Comparison of ENCODE assay signal across 11 cellular contexts in the genomic region with DNA sequence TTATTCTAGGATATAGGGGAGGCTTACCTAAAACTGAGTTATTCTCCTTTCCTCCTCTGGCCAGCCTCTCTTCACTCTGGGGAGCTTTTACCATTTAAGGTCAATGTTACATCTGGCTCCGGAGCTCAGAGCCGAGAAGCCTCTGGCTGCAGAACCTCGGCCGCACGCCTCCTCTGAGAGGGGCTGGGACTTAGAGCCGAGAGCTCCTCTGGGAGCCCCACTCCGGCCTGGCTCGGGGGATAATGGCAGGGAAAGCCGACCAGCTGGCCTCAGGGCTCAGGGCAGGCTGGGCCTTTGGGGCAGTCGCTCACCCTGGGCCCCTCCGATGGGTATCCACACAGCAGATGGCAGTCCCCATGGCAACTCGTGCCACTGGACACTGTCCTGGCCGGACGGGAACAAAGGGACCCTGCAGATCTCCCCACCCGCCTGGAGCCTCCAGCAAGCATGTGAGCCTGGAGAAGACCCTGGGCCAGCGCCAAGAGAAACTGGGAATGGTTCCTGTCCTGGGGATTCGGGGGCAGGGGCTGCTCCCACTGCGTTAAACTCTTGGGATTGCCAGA. TPM values are rescaled to one million over a fixed set of nuclear protein-coding genes. Genes with fewer than 3 reads are reported as not detected.
DNase-seq lines count a peak whose midpoint lies in the region; ATAC-seq and TF ChIP-seq lines count a peak whose summit lies in the region.
"Had no signal": no experiment of that assay in that cellular context is flagged by ENCODE, and none has a peak within 500 bp of the region (broad histone marks: within the 10 kb centered on the region; RNA-seq: fewer than 3 reads in every experiment).

TSS of gene IRAG1 (minus strand) at position 247 of the 563 bp plus-strand sequence. CDS start at position 94, 153 bp downstream.

- no peaks in the 10 kb centered on the region for H3K79me1 ChIP-seq in H9 (ENCODE audit: insufficient read depth, low read depth, low read length, poor library complexity, severe bottlenecking)

- TF ChIP-seq CTCF in H9 (conservative IDR thresholded peaks at IDR 0.05): no peak

- no peak within 1 kb of the TSS for H2BK120ac ChIP-seq in H9 (ENCODE audit: low read depth, low read length, poor library complexity, severe bottlenecking)

- no peak within 1 kb of the TSS for H3T11ph ChIP-seq in H9 (ENCODE audit: low read length)

- DNase-seq in H9 (no peak), caudate nucleus (lab: John Stamatoyannopoulos, UW) (peak in 16 of 61 donors; percentile 9 to 60 (median 19)), iPS-NIHi7 (ENCODE audit: extremely low spot score) (peak; percentile 52), skeletal muscle cell (ENCODE audit: low read depth) (no peak), superior temporal gyrus (ENCODE audit: extremely low spot score) (no peak), epidermal melanocyte (ENCODE audit: insufficient read length, low spot score) (no peak), NCI-H345 (lab: John Stamatoyannopoulos, UW) (no peak)
- DNase-seq: activated T-cell treated with anti-CD3 and anti-CD28 coated beads for 4 hours had no signal

- H2BK5ac ChIP-seq in H9 (ENCODE audit: insufficient read length, low read length): no peak within 1 kb of the TSS

- H2BK15ac ChIP-seq in H9 (ENCODE audit: low read depth, low read length): no peak within 1 kb of the TSS

- no peaks in the 10 kb centered on the region for H3K27me3 Mint-ChIP-seq in H9 (ENCODE audit: low read depth)

- H4K8ac ChIP-seq in H9 (replicated peaks; ENCODE audit: insufficient read length, low read depth, low read length): no peak within 1 kb of the TSS

- no peak within 1 kb of the TSS for H3K4ac ChIP-seq in H9 (ENCODE audit: low read depth, low read length)

- H3K4me3 ChIP-seq in skeletal muscle cell (ENCODE audit: low read depth, low read length): peak within 1 kb of the TSS; percentile 1

- H2AFZ ChIP-seq in H9 (ENCODE audit: low read length): no peak within 1 kb of the TSS

- no peak within 1 kb of the TSS; a peak in 1 of 5 replicates for H3K4me3 Mint-ChIP-seq in H9
- H3K4me3 Mint-ChIP-seq: IgD-negative memory B cell had no signal

- peak within 1 kb of the TSS; percentile 66; the same call in 1 of the 2 replicates for H3K14ac ChIP-seq in H9 (ENCODE audit: insufficient read depth, low read length)

- H4K5ac ChIP-seq in H9 (ENCODE audit: insufficient read length, low read depth, low read length): no peak within 1 kb of the TSS

- H3K23ac ChIP-seq in H9 (ENCODE audit: insufficient read length, low read depth, low read length): no peak within 1 kb of the TSS

- no peak within 1 kb of the TSS for H3K9ac ChIP-seq in H9 (ENCODE audit: extremely low read depth, insufficient read length, low read length)

- H3K9me3 Mint-ChIP-seq in H9: peaks cover 1 to 5% of the 10 kb centered on the region in 2 experiments; a peak in 4 of 5 replicates

- H3K18ac ChIP-seq in H9 (ENCODE audit: insufficient read length, low read depth, low read length): no peak within 1 kb of the TSS

- H2BK20ac ChIP-seq in H9 (ENCODE audit: low read depth, low read length, poor library complexity, severe bottlenecking): no peak within 1 kb of the TSS

- H3K23me2 ChIP-seq in H9 (ENCODE audit: insufficient read length, low read depth, low read length, poor library complexity, severe bottlenecking): no peaks in the 10 kb centered on the region

- no peak within 1 kb of the TSS for H2BK12ac ChIP-seq in H9 (ENCODE audit: insufficient read length, low read depth, low read length)

- no peaks in the 10 kb centered on the region for H3K27me3 ChIP-seq in H9 (ENCODE audit: insufficient read depth, low read length)

- no peaks in the 10 kb centered on the region for H3K4me1 ChIP-seq in H9 (ENCODE audit: insufficient read depth, low read length)

- H4K91ac ChIP-seq in H9 (ENCODE audit: insufficient read length, low read depth, low read length): no peak within 1 kb of the TSS

- H3K4me2 ChIP-seq in H9 (ENCODE audit: insufficient read depth, insufficient read length, low read length): no peak within 1 kb of the TSS

- ATAC-seq in HG02763 (IDR thresholded peaks at IDR 0.05; ENCODE audit: unreplicated experiment): no peak

- H3K27ac Mint-ChIP-seq in H9: peak within 1 kb of the TSS in 2 of 3 experiments; percentile 71 to 83; a peak in 4 of 7 replicates
- H3K27ac Mint-ChIP-seq: IgD-negative memory B cell had no signal

- no peak within 1 kb of the TSS for H2AK5ac ChIP-seq in H9 (ENCODE audit: insufficient read length, low read length)

- H4K20me1 ChIP-seq in H9 (ENCODE audit: control insufficient read depth, insufficient read depth, insufficient read length): no peaks in the 10 kb centered on the region

- H3K79me2 ChIP-seq in H9 (ENCODE audit: insufficient read depth, low read length): no peaks in the 10 kb centered on the region

- H3K27ac ChIP-seq in H9 (ENCODE audit: insufficient read length, low read depth, low read length) (no peak within 1 kb of the TSS), caudate nucleus (ENCODE audit: low read depth, low read length) (peak within 1 kb of the TSS; percentile 77)

- H3K9me3 ChIP-seq in H9 (ENCODE audit: control insufficient read depth, low read depth, low read length): no peaks in the 10 kb centered on the region

- WGBS in H9 (ENCODE audit: extremely low coverage, insufficient read length, low lambda C conversion rate): no CpG with 5 or more reads among the region's 18 CpGs

- peaks cover 0 to 5% (median under 1%) of the 10 kb centered on the region in 3 experiments; a peak in 4 of 7 replicates for H3K36me3 Mint-ChIP-seq in H9 (ENCODE audit: insufficient read depth in 1 of 3, low read depth in 3 of 3)

- no peak within 1 kb of the TSS for H3K56ac ChIP-seq in H9 (ENCODE audit: insufficient read length, low read depth, low read length)

- H3K4me1 Mint-ChIP-seq in H9: peaks cover 8 to 15% of the 10 kb centered on the region in 2 experiments

RNA-seq across cellular contexts. Expression of gene IRAG1, which starts in this region (rescaled TPM):
- 2.4 and 3.3 TPM in 2 replicates for total RNA-seq in H9 (2021)
- total RNA-seq: Daoy had no signal
